Comparison of ENCODE assay signal across 21 cellular contexts in the genomic region with DNA sequence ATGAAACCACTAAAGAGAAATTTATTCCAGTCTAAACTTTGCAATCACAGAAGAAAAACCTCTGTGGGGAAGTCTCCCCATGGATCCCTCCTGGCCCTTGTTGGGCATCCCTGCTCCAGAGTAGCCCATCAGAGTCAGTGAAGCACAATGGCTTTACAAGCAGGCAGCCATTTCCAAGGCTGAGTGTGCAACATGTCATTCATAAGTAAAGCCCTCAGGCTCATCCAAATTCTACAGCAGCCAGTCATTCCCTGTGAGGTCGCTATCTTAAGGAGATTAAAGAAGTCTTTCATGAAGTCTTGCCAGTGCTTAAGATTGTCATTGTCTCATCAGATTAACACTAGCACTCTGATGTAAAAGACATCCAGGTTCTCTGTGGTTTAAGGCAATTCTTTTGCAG. TPM values are rescaled to one million over a fixed set of nuclear protein-coding genes. Genes with fewer than 3 reads are reported as not detected.
"Had no signal": no experiment of that assay in that cellular context is flagged by ENCODE, and none has a peak within 500 bp of the region (broad histone marks: within the 10 kb centered on the region; RNA-seq: fewer than 3 reads in every experiment).

No MANE protein-coding gene starts in this region.

- H3K4me2 ChIP-seq: smooth muscle cell had no signal

- H3K36me3 Mint-ChIP-seq: activated naive CD8-positive, alpha-beta T cell treated with anti-CD3 and anti-CD28 coated beads for 36 hours; immature natural killer cell had no signal

- H3K27ac ChIP-seq: brain microvascular endothelial cell, prostate gland, right lobe of liver, suprapubic skin, upper lobe of left lung had no signal

- H3K4me3 Mint-ChIP-seq: activated CD4-positive, alpha-beta T cell treated with anti-CD3 and anti-CD28 coated beads, Interleukin-2, amount 10 ng/mL, durations not matched to agents 7 days and 5 days; activated naive CD8-positive, alpha-beta T cell treated with anti-CD3 and anti-CD28 coated beads for 36 hours; activated T-helper 1 cell treated with anti-CD3 and anti-CD28 coated beads, Interleukin-12 subunit alpha, Interleukin-12 subunit beta, Interleukin-2, Interleukin-4 antibody, amounts not matched to agents 30 ng/mL and 10 ng/mL and 1 ng/mL, durations not matched to agents 14 hours and 24 hours and 36 hours; immature natural killer cell; naive thymus-derived CD4-positive, alpha-beta T cell; stimulated activated naive CD8-positive, alpha-beta T cell treated with anti-CD3 and anti-CD28 coated beads, Interleukin-15, Interleukin-2, amounts not matched to agents 100 ng/mL and 50 ng/mL, for 24 hours had no signal

- ATAC-seq: left lobe of liver; mucosa of descending colon; naive thymus-derived CD4-positive, alpha-beta T cell; right lobe of liver had no signal

- H3K9me3 ChIP-seq: mucosa of descending colon, prostate gland, right lobe of liver, upper lobe of left lung had no signal

- H3K36me3 ChIP-seq: brain microvascular endothelial cell, prostate gland, right lobe of liver, suprapubic skin, upper lobe of left lung had no signal

- H3K27ac Mint-ChIP-seq: activated CD4-positive, alpha-beta T cell treated with anti-CD3 and anti-CD28 coated beads, Interleukin-2, amount 10 ng/mL, durations not matched to agents 7 days and 5 days; activated naive CD8-positive, alpha-beta T cell treated with anti-CD3 and anti-CD28 coated beads for 36 hours; activated T-helper 1 cell treated with anti-CD3 and anti-CD28 coated beads, Interleukin-12 subunit alpha, Interleukin-12 subunit beta, Interleukin-2, Interleukin-4 antibody, amounts not matched to agents 30 ng/mL and 10 ng/mL and 1 ng/mL, durations not matched to agents 14 hours and 24 hours and 36 hours; immature natural killer cell; naive thymus-derived CD4-positive, alpha-beta T cell; stimulated activated naive CD8-positive, alpha-beta T cell treated with anti-CD3 and anti-CD28 coated beads, Interleukin-15, Interleukin-2, amounts not matched to agents 100 ng/mL and 50 ng/mL, for 24 hours had no signal

- H3K27me3 Mint-ChIP-seq: stimulated activated naive CD8-positive, alpha-beta T cell treated with anti-CD3 and anti-CD28 coated beads, Interleukin-15, Interleukin-2, amounts not matched to agents 100 ng/mL and 50 ng/mL, for 24 hours had no signal

- H3K27me3 ChIP-seq: brain microvascular endothelial cell, right lobe of liver, suprapubic skin, upper lobe of left lung had no signal

- H3K4me1 ChIP-seq: prostate gland, suprapubic skin, upper lobe of left lung had no signal

- H3K4me1 Mint-ChIP-seq: activated CD4-positive, alpha-beta T cell treated with anti-CD3 and anti-CD28 coated beads, Interleukin-2, amount 10 ng/mL, durations not matched to agents 7 days and 5 days; activated naive CD8-positive, alpha-beta T cell treated with anti-CD3 and anti-CD28 coated beads for 36 hours; immature natural killer cell; naive thymus-derived CD4-positive, alpha-beta T cell had no signal

- H3K4me3 ChIP-seq: mucosa of descending colon, prostate gland, right lobe of liver, smooth muscle cell, suprapubic skin, upper lobe of left lung had no signal

- DNase-seq: activated CD4-positive, alpha-beta T cell treated with anti-CD3 and anti-CD28 coated beads, Interleukin-2, amount 10 ng/mL, durations not matched to agents 7 days and 5 days; activated CD8-positive, alpha-beta memory T cell treated with anti-CD3 and anti-CD28 coated beads, Interleukin-2, amount 50 U/mL, for 48 hours; activated naive CD8-positive, alpha-beta T cell treated with anti-CD3 and anti-CD28 coated beads for 36 hours; anterior cingulate cortex; brain microvascular endothelial cell; effector CD8-positive, alpha-beta T cell; head of caudate nucleus; immature natural killer cell; mucosa of descending colon; naive thymus-derived CD4-positive, alpha-beta T cell; right lobe of liver; stimulated activated CD4-positive, alpha-beta T cell treated with anti-CD3 and anti-CD28 coated beads, Interleukin-4, amount 100 ng/mL, for 4 hours; stimulated activated CD8-positive, alpha-beta memory T cell treated with anti-CD3 and anti-CD28 coated beads, Interleukin-4, amount 100 ng/mL, for 48 hours; SW 1271; upper lobe of left lung had no signal

RNA-seq across cellular contexts. Expression of a gene that starts 17.0 kb away (rescaled TPM):
- total RNA-seq: activated CD4-positive, alpha-beta T cell treated with anti-CD3 and anti-CD28 coated beads, Interleukin-2, amount 10 ng/mL, durations not matched to agents 7 days and 5 days; activated T-helper 1 cell treated with anti-CD3 and anti-CD28 coated beads, Interleukin-12 subunit alpha, Interleukin-12 subunit beta, Interleukin-2, Interleukin-4 antibody, amounts not matched to agents 30 ng/mL and 10 ng/mL and 1 ng/mL, durations not matched to agents 14 hours and 24 hours and 36 hours had no signal
- polyA plus RNA-seq: immature natural killer cell; naive thymus-derived CD4-positive, alpha-beta T cell had no signal
